Comparison of ENCODE assay signal across 21 cellular contexts in genomic region chr10:27527597-27528295, GRCh38. TPM values are rescaled to one million over a fixed set of nuclear protein-coding genes. Genes with fewer than 3 reads are reported as not detected.
DNase-seq lines count a peak whose midpoint lies in the region; ATAC-seq, FAIRE-seq and TF ChIP-seq lines count a peak whose summit lies in the region.
"Had no signal": no experiment of that assay in that cellular context is flagged by ENCODE, and none has a peak within 500 bp of the region (broad histone marks: within the 10 kb centered on the region; RNA-seq: fewer than 3 reads in every experiment).

No MANE protein-coding gene starts in this region.

- H3K9me3 Mint-ChIP-seq in MCF 10A (ENCODE audit: unreplicated experiment) = no peaks in the 10 kb centered on the region
- no peaks in the 10 kb centered on the region for H3K9me3 Mint-ChIP-seq in activated T-helper 17 cell treated with anti-CD3 and anti-CD28 coated beads, Interleukin-2, amount 50 U/mL, for 72 hours
- H3K9me3 Mint-ChIP-seq: activated B cell treated with CpG ODN at 0.5 μM for 24 hours; activated naive CD4-positive, alpha-beta T cell treated with anti-CD3 and anti-CD28 coated beads for 36 hours; IgD-negative memory B cell; stimulated activated naive CD8-positive, alpha-beta T cell treated with anti-CD3 and anti-CD28 coated beads, Interleukin-15, amount 100 ng/mL, for 72 hours had no signal

- no peaks in the 10 kb centered on the region for H4K20me1 ChIP-seq in mammary epithelial cell (ENCODE audit: insufficient read depth, low read length)
- H4K20me1 ChIP-seq in keratinocyte (ENCODE audit: control insufficient read depth, extremely low read depth, insufficient read depth, low read length) = peaks cover 4% of the 10 kb centered on the region

- intact Hi-C loops in mammary epithelial cell (cut with micrococcal nuclease) (no loop called here), MCF 10A (cut with micrococcal nuclease) (no loop called here), ascending aorta (cut with DNase I) (no loop called here)

- TF ChIP-seq CTCF in mammary epithelial cell (conservative IDR thresholded peaks at IDR 0.05 in 1 of 2, IDR thresholded peaks at IDR 0.05 in 1 of 2; ENCODE audit: extremely low read depth in 1 of 2, insufficient read depth in 1 of 2, low read depth in 1 of 2, low read length in 2 of 2) (no peak), MCF 10A (IDR thresholded peaks at IDR 0.05; ENCODE audit: unreplicated experiment) (no peak), keratinocyte (optimal IDR thresholded peaks at IDR 0.05 in 1 of 3, IDR thresholded peaks at IDR 0.05 in 1 of 3, conservative IDR thresholded peaks at IDR 0.05 in 1 of 3; ENCODE audit: extremely low read depth in 1 of 3, insufficient read depth in 2 of 3, low read length in 3 of 3) (no peak), ascending aorta (IDR thresholded peaks at IDR 0.05) (no peak)

- no peak overlapping the region for H3K27ac Mint-ChIP-seq in MCF 10A (ENCODE audit: low read depth, unreplicated experiment)
- peak overlapping the region; percentile 82 for H3K27ac Mint-ChIP-seq in activated T-helper 17 cell treated with anti-CD3 and anti-CD28 coated beads, Interleukin-2, amount 50 U/mL, for 72 hours
- H3K27ac Mint-ChIP-seq: activated B cell treated with CpG ODN at 0.5 μM for 24 hours, IgD-negative memory B cell had no signal

- no peaks in the 10 kb centered on the region for H3K9me1 ChIP-seq in keratinocyte (ENCODE audit: control insufficient read depth, extremely low read depth, insufficient read depth, low read length)

- H3K27me3 Mint-ChIP-seq in MCF 10A (ENCODE audit: insufficient read depth, unreplicated experiment) = no peaks in the 10 kb centered on the region
- no peaks in the 10 kb centered on the region for H3K27me3 Mint-ChIP-seq in activated T-helper 17 cell treated with anti-CD3 and anti-CD28 coated beads, Interleukin-2, amount 50 U/mL, for 72 hours
- H3K27me3 Mint-ChIP-seq: activated B cell treated with CpG ODN at 0.5 μM for 24 hours; IgD-negative memory B cell; stimulated activated naive CD8-positive, alpha-beta T cell treated with anti-CD3 and anti-CD28 coated beads, Interleukin-15, amount 100 ng/mL, for 72 hours had no signal

- H3K4me3 ChIP-seq in mammary epithelial cell (replicated peaks in 1 of 3; ENCODE audit: insufficient read depth in 1 of 3, low read depth in 2 of 3, low read length in 3 of 3) = no peak overlapping the region
- no peak overlapping the region for H3K4me3 ChIP-seq in keratinocyte (ENCODE audit: control insufficient read depth in 2 of 3, extremely low read depth in 1 of 3, insufficient read depth in 2 of 3, low read depth in 1 of 3, low read length in 3 of 3)
- H3K4me3 ChIP-seq in ascending aorta = no peak overlapping the region
- H3K4me3 ChIP-seq in H7 (ENCODE audit: insufficient read depth, low read depth, low read length) = no peak overlapping the region
- no peak overlapping the region for H3K4me3 ChIP-seq in small intestine (ENCODE audit: low read depth in 1 of 2, low read length in 2 of 2)

- no peak for ATAC-seq in activated T-helper 17 cell treated with anti-CD3 and anti-CD28 coated beads, Interleukin-2, amount 50 U/mL, for 72 hours (replicated peaks)
- ATAC-seq: foreskin keratinocyte; left cardiac atrium; stimulated activated naive CD8-positive, alpha-beta T cell treated with anti-CD3 and anti-CD28 coated beads, Interleukin-15, amount 100 ng/mL, for 72 hours had no signal

- peaks cover 2% of the 10 kb centered on the region for H3K36me3 ChIP-seq in mammary epithelial cell (ENCODE audit: insufficient read depth, low read length)
- peaks cover 1 to 5% of the 10 kb centered on the region in 2 experiments for H3K36me3 ChIP-seq in keratinocyte (ENCODE audit: control insufficient read depth in 2 of 2, extremely low read depth in 1 of 2, insufficient read depth in 2 of 2, low read length in 2 of 2)
- H3K36me3 ChIP-seq in ascending aorta = no peaks in the 10 kb centered on the region
- no peaks in the 10 kb centered on the region for H3K36me3 ChIP-seq in H7 (replicated peaks; ENCODE audit: control insufficient read depth, insufficient read depth, low read length)
- H3K36me3 ChIP-seq in small intestine (ENCODE audit: control insufficient read depth in 2 of 2, insufficient read depth in 2 of 2, low read length in 2 of 2) = no peaks in the 10 kb centered on the region

- H3K4me1 ChIP-seq in mammary epithelial cell (ENCODE audit: insufficient read depth, low read length) = no peaks in the 10 kb centered on the region
- no peaks in the 10 kb centered on the region for H3K4me1 ChIP-seq in keratinocyte (ENCODE audit: control insufficient read depth, extremely low read depth, insufficient read depth, low read length)
- peaks cover 0 to 4% of the 10 kb centered on the region in 2 donors for H3K4me1 ChIP-seq in ascending aorta
- H3K4me1 ChIP-seq in small intestine (ENCODE audit: control insufficient read depth in 2 of 2, insufficient read depth in 1 of 2, low read depth in 1 of 2, low read length in 1 of 2) = peaks cover 0 to 3% of the 10 kb centered on the region in 2 donors
- H3K4me1 ChIP-seq: foreskin keratinocyte had no signal

- H3K4me1 Mint-ChIP-seq in MCF 10A (ENCODE audit: insufficient read depth, unreplicated experiment) = peaks cover 44% of the 10 kb centered on the region
- H3K4me1 Mint-ChIP-seq in activated T-helper 17 cell treated with anti-CD3 and anti-CD28 coated beads, Interleukin-2, amount 50 U/mL, for 72 hours = peaks cover 49% of the 10 kb centered on the region

- H2AFZ ChIP-seq in mammary epithelial cell (ENCODE audit: low read depth, low read length) (no peak overlapping the region), keratinocyte (ENCODE audit: control insufficient read depth, low read length) (no peak overlapping the region)

- FAIRE-seq in keratinocyte (lab: Jason Lieb, UNC) = peak; percentile 34
- no peak for FAIRE-seq in small intestine (lab: Jason Lieb, UNC)

- CTCF ChIA-PET in mammary epithelial cell (lab: Charles Lee; ENCODE audit: low non-redundant PET) = no interaction called here
- CTCF ChIA-PET in MCF 10A (lab: Yijun Ruan, JAX) = no interaction called here

- POLR2A ChIA-PET in MCF 10A (lab: Yijun Ruan, JAX) = interaction anchor here (1.4 kb wide), 1 partner anchor 42 kb away, joined by 3 read pairs; no protein-coding TSS in a partner anchor

- H3K4me3 Mint-ChIP-seq in MCF 10A (ENCODE audit: unreplicated experiment) = no peak overlapping the region
- no peak overlapping the region for H3K4me3 Mint-ChIP-seq in activated T-helper 17 cell treated with anti-CD3 and anti-CD28 coated beads, Interleukin-2, amount 50 U/mL, for 72 hours
- H3K4me3 Mint-ChIP-seq: activated B cell treated with CpG ODN at 0.5 μM for 24 hours; activated naive CD4-positive, alpha-beta T cell treated with anti-CD3 and anti-CD28 coated beads for 36 hours; IgD-negative memory B cell; stimulated activated naive CD8-positive, alpha-beta T cell treated with anti-CD3 and anti-CD28 coated beads, Interleukin-15, amount 100 ng/mL, for 72 hours had no signal

- H3K9ac ChIP-seq in mammary epithelial cell (ENCODE audit: insufficient read depth, low read length) (no peak overlapping the region), keratinocyte (ENCODE audit: control insufficient read depth, extremely low read depth, insufficient read depth, low read length) (no peak overlapping the region)

- H3K27ac ChIP-seq in mammary epithelial cell (ENCODE audit: insufficient read depth, low read depth, low read length) (no peak overlapping the region), keratinocyte (ENCODE audit: control insufficient read depth, insufficient read depth, low read length) (no peak overlapping the region), ascending aorta (no peak overlapping the region), small intestine (ENCODE audit: low read depth in 1 of 2, low read length in 1 of 2) (no peak overlapping the region)
- H3K27ac ChIP-seq: foreskin keratinocyte had no signal

- in situ Hi-C loops in mammary epithelial cell (cut with MboI; ENCODE audit: low sequenced_read_pairs in 2 of 2) = no loop called here

- H3K4me2 ChIP-seq in mammary epithelial cell (ENCODE audit: insufficient read depth, low read depth, low read length) (no peak overlapping the region), keratinocyte (ENCODE audit: control insufficient read depth, extremely low read depth, insufficient read depth, low read depth, low read length) (no peak overlapping the region)

- dilution Hi-C loops in mammary epithelial cell (cut with HindIII; ENCODE audit: low sequenced_read_pairs) = no loop called here
- dilution Hi-C loops in keratinocyte (cut with MboI; ENCODE audit: extremely low pct_ligation_motif_present, low sequenced_read_pairs) = no loop called here

- H3K79me2 ChIP-seq in mammary epithelial cell (ENCODE audit: insufficient read depth, low read length) (peaks cover 89% of the 10 kb centered on the region), keratinocyte (ENCODE audit: control insufficient read depth, insufficient read depth, low read length) (peaks cover 76% of the 10 kb centered on the region)

- 95% methylated on average over 6 of the region's 6 CpGs for WGBS in mammary epithelial cell (ENCODE audit: low coverage, missing lambda C conversion rate)
- 85 to 97% (median 97%) methylated on average over 6 of the region's 6 CpGs for WGBS in small intestine, 3 donors

- no peaks in the 10 kb centered on the region for H3K9me3 ChIP-seq in mammary epithelial cell (replicated peaks; ENCODE audit: insufficient read depth, low read length)
- no peaks in the 10 kb centered on the region for H3K9me3 ChIP-seq in keratinocyte (ENCODE audit: control insufficient read depth, low read depth, low read length)
- H3K9me3 ChIP-seq in ascending aorta = no peaks in the 10 kb centered on the region
- no peaks in the 10 kb centered on the region for H3K9me3 ChIP-seq in small intestine (ENCODE audit: control insufficient read depth, low read depth)
- H3K9me3 ChIP-seq: Caco-2 had no signal

- H3K36me3 Mint-ChIP-seq in MCF 10A (ENCODE audit: insufficient read depth, unreplicated experiment) = peaks cover 36% of the 10 kb centered on the region
- peaks cover 67% of the 10 kb centered on the region for H3K36me3 Mint-ChIP-seq in activated T-helper 17 cell treated with anti-CD3 and anti-CD28 coated beads, Interleukin-2, amount 50 U/mL, for 72 hours (ENCODE audit: low read depth)

- BruUV-seq in mammary epithelial cell (replicated peaks; lab: Mats Ljungman, UMichigan) (TSS peak; percentile 3), MCF 10A (replicated peaks; lab: Mats Ljungman, UMichigan) (no TSS peak)

- H3K27me3 ChIP-seq in mammary epithelial cell (ENCODE audit: insufficient read depth, low read length) (no peaks in the 10 kb centered on the region), keratinocyte (ENCODE audit: control insufficient read depth, extremely low read depth, insufficient read depth, low read length) (no peaks in the 10 kb centered on the region), ascending aorta (no peaks in the 10 kb centered on the region), H7 (ENCODE audit: control insufficient read depth, insufficient read depth, low read length) (no peaks in the 10 kb centered on the region), small intestine (ENCODE audit: control insufficient read depth in 2 of 2, insufficient read depth in 2 of 2, low read length in 2 of 2) (no peaks in the 10 kb centered on the region)
- H3K27me3 ChIP-seq: foreskin keratinocyte had no signal

- DNase-seq in mammary epithelial cell (no peak), MCF 10A (ENCODE audit: unreplicated experiment) (no peak), keratinocyte (ENCODE audit: low read depth, low spot score) (no peak), ascending aorta (ENCODE audit: low spot score in 2 of 2) (no peak), H7 (no peak), small intestine (no peak), epidermal melanocyte (ENCODE audit: insufficient read length, low spot score) (no peak)
- DNase-seq: activated B cell treated with CpG ODN at 0.5 μM for 24 hours; activated CD8-positive, alpha-beta memory T cell treated with anti-CD3 and anti-CD28 coated beads, Interleukin-2, amount 50 U/mL, for 4 hours; activated naive CD4-positive, alpha-beta T cell treated with anti-CD3 and anti-CD28 coated beads for 36 hours; Caco-2; foreskin keratinocyte; HCEC 1CT; left cardiac atrium; NCI-H187; NCI-H446; retina; stimulated activated naive CD8-positive, alpha-beta T cell treated with anti-CD3 and anti-CD28 coated beads, Interleukin-15, amount 100 ng/mL, for 72 hours; trophoblast cell had no signal

RNA-seq across cellular contexts. Expression of gene RAB18, which starts 23.6 kb away (rescaled TPM):
- 100 to 1,000 TPM in 1 of 2 donors, 10 to 100 TPM in 1; 75.3 to 164 TPM for total RNA-seq in mammary epithelial cell
- 34.8 TPM for polyA plus RNA-seq in mammary epithelial cell
- 41.3 TPM for polyA minus RNA-seq in mammary epithelial cell
- 126 and 129 TPM in 2 replicates for total RNA-seq in MCF 10A (2022)
- total RNA-seq in activated T-helper 17 cell treated with anti-CD3 and anti-CD28 coated beads, Interleukin-2, amount 50 U/mL, for 72 hours = 10 to 100 TPM; 56.6 to 78.1 TPM
- polyA plus RNA-seq in keratinocyte = 72.6 to 179 TPM (median 94.4 TPM) in 3 replicates
- 137 TPM for polyA plus RNA-seq in keratinocyte (2011; ENCODE audit: low read depth)
- polyA plus RNA-seq in keratinocyte (2011; cell fraction: cytosol; rRNA removed) = 96.3 and 190 TPM in 2 replicates
- polyA plus RNA-seq in keratinocyte (2011; cell fraction: nucleus; rRNA removed) = 62.0 and 102 TPM in 2 replicates
- 107 and 125 TPM in 2 replicates for polyA plus RNA-seq in keratinocyte (2012; ENCODE audit: low replicate concordance)
- 5.0 to 60.1 TPM (median 26.0 TPM) in 3 replicates for polyA minus RNA-seq in keratinocyte
- polyA minus RNA-seq in keratinocyte (2011; cell fraction: cytosol; rRNA and poly(A)+ RNA removed) = 49.7 TPM
- 23.1 and 49.6 TPM in 2 replicates for polyA minus RNA-seq in keratinocyte (2011; cell fraction: nucleus; rRNA and poly(A)+ RNA removed)
- total RNA-seq in ascending aorta = 8.3 TPM
- total RNA-seq in H7 (2014; rRNA removed; shearing (Covaris generic)) = 33.3 and 35.3 TPM in 2 replicates
- 10 to 100 TPM; 28.4 to 40.5 (median 34.0) TPM for polyA plus RNA-seq in small intestine
